Comparison of ENCODE assay signal across 17 cellular contexts in the genomic region with DNA sequence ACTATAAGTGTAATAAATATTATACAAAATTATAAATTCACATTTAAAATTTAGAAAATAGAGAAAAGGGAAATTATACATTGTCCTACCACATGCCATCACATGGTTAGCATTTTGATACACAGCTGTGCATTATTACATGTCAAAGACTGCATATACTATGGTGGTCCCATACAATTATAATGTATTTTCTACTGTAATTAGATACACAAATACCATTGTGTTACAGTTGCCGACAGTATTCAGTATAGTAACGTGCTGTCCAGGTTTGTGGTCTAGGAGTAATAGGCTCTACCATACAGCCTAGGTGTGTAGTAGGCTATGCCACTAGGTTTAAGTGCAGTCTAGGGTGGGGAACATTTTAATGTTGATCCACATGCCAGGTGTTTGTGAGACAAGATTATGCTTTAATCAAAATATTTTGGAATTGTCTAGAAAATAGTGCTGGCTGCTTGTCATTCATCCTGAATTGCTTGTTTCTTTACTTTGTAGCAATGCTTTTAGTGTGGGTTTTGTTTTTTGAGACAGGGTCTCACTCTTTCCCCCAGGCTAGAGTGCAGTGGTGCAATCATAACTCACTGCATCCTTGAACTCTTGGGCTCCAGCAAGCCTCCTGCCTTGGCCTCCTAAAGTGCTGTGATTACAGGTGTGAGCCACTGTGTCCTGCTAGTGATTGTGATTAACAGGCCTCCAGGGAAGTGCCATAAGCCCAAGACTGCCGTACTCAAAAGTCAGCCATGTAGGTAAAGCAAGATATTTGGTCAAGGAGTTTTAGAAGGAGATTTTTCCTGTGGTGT. TPM values are rescaled to one million over a fixed set of nuclear protein-coding genes. Genes with fewer than 3 reads are reported as not detected.
DNase-seq lines count a peak whose midpoint lies in the region; ATAC-seq, FAIRE-seq and TF ChIP-seq lines count a peak whose summit lies in the region.
"Had no signal": no experiment of that assay in that cellular context is flagged by ENCODE, and none has a peak within 500 bp of the region (broad histone marks: within the 10 kb centered on the region; RNA-seq: fewer than 3 reads in every experiment).

No MANE protein-coding gene starts in this region.

- H3K27ac ChIP-seq in BLaER1 treated with 17β-estradiol and CSF1 and Interleukin-3, amounts not matched to agents 10 nM and 100 nM: no peak overlapping the region
- H3K27ac ChIP-seq in GM23338 (ENCODE audit: low read depth): peak overlapping the region; percentile 66; the same call in 1 of the 2 replicates
- H3K27ac ChIP-seq in brain microvascular endothelial cell: no peak overlapping the region

- no peaks in the 10 kb centered on the region for H3K9me3 ChIP-seq in BLaER1 treated with 17β-estradiol and CSF1 and Interleukin-3, amounts not matched to agents 10 nM and 100 nM (replicated peaks in 1 of 11)
- H3K9me3 ChIP-seq: breast epithelium had no signal

- no peak overlapping the region for H3K4me3 ChIP-seq in BLaER1 treated with 17β-estradiol and CSF1 and Interleukin-3, amounts not matched to agents 10 nM and 100 nM
- H3K4me3 ChIP-seq in GM23338 (no peak overlapping the region), brain microvascular endothelial cell (ENCODE audit: low read depth, low read length) (no peak overlapping the region)
- H3K4me3 ChIP-seq: breast epithelium had no signal

- peaks cover 35 to 52% (median 51%) of the 10 kb centered on the region in 10 experiments for H3K4me1 ChIP-seq in BLaER1 treated with 17β-estradiol and CSF1 and Interleukin-3, amounts not matched to agents 10 nM and 100 nM
- H3K4me1 ChIP-seq in GM23338 (ENCODE audit: insufficient read depth): peaks cover 3% of the 10 kb centered on the region; the same call in 1 of the 2 replicates

- H3K27ac Mint-ChIP-seq in GM23338: no peak overlapping the region; the same call in 1 of the 2 replicates
- peak overlapping the region; percentile 94 for H3K27ac Mint-ChIP-seq in nephron progenitor cell

- peaks cover 15% of the 10 kb centered on the region for H3K27me3 Mint-ChIP-seq in GM23338 (ENCODE audit: insufficient read depth, low read depth, poor library complexity)
- no peaks in the 10 kb centered on the region for H3K27me3 Mint-ChIP-seq in nephron progenitor cell (ENCODE audit: low read depth, poor library complexity)

- H3F3A ChIP-seq in GM23338 (replicated peaks; ENCODE audit: low read depth): 0 out of 2 replicates have a peak, but pooled peaks cover 7% of the 10 kb centered on the region

- H3K4me3 Mint-ChIP-seq in GM23338 (no peak overlapping the region), nephron progenitor cell (no peak overlapping the region)

- H3K9ac ChIP-seq in BLaER1 treated with 17β-estradiol and CSF1 and Interleukin-3, amounts not matched to agents 10 nM and 100 nM: no peak overlapping the region

- TF ChIP-seq CTCF in GM23338 (conservative IDR thresholded peaks at IDR 0.05; ENCODE audit: low read depth in 2 of 2) (no peak), brain microvascular endothelial cell (IDR thresholded peaks at IDR 0.05; ENCODE audit: low read depth, low read length, missing control alignments) (no peak), nephron progenitor cell (IDR thresholded peaks at IDR 0.05) (no peak)

- no peaks in the 10 kb centered on the region for H3K9me2 ChIP-seq in GM23338 (ENCODE audit: insufficient read depth)

- H3K4me2 ChIP-seq in BLaER1 treated with 17β-estradiol and CSF1 and Interleukin-3, amounts not matched to agents 10 nM and 100 nM: peak overlapping the region in 7 of 11 experiments; percentile 94 to 100 (median 97); a peak in 9 of 22 replicates
- H3K4me2 ChIP-seq in GM23338: no peak overlapping the region

- FAIRE-seq in urothelium cell line (lab: Jason Lieb, UNC): no peak
- FAIRE-seq: GM12891 had no signal

- H2AFZ ChIP-seq in GM23338: no peak overlapping the region

- H3K27me3 ChIP-seq in BLaER1 treated with 17β-estradiol and CSF1 and Interleukin-3, amounts not matched to agents 10 nM and 100 nM: no peaks in the 10 kb centered on the region
- H3K27me3 ChIP-seq in GM23338 (ENCODE audit: insufficient read depth) (no peaks in the 10 kb centered on the region), brain microvascular endothelial cell (replicated peaks) (no peaks in the 10 kb centered on the region)
- H3K27me3 ChIP-seq: breast epithelium had no signal

- H3K36me3 ChIP-seq in BLaER1 treated with 17β-estradiol and CSF1 and Interleukin-3, amounts not matched to agents 10 nM and 100 nM: peaks cover 0 to 40% (median 21%) of the 10 kb centered on the region in 11 experiments; a peak in 14 of 22 replicates
- no peaks in the 10 kb centered on the region for H3K36me3 ChIP-seq in GM23338 (ENCODE audit: insufficient read depth)
- H3K36me3 ChIP-seq in brain microvascular endothelial cell (replicated peaks): peaks cover 37% of the 10 kb centered on the region
- H3K36me3 ChIP-seq: breast epithelium had no signal

- DNase-seq in GM23338 (ENCODE audit: low spot score) (no peak), brain microvascular endothelial cell (peak; percentile 12), nephron progenitor cell (no peak), urothelium cell line (ENCODE audit: low spot score) (no peak), NOMO-1 treated with dmso at 0.1 percent for 144 hours (lab: John Stamatoyannopoulos, UW; ENCODE audit: unreplicated experiment) (no peak), left lobe of liver (ENCODE audit: low spot score) (no peak)
- DNase-seq: C1 segment of cervical spinal cord, islet precursor cell, mesendoderm, NCI-H1930, NCI-H526, occipital lobe had no signal

- ATAC-seq in GM23338 (no peak), left lobe of liver (no peak)
- ATAC-seq: activated CD4-positive, CD25-positive, alpha-beta regulatory T cell treated with anti-CD3 and anti-CD28 coated beads, Interleukin-2, amount 50 U/mL, for 24 hours; Panc1 had no signal

- peaks cover 0 to 40% (median 2%) of the 10 kb centered on the region in 11 experiments; a peak in 7 of 22 replicates for H4K20me1 ChIP-seq in BLaER1 treated with 17β-estradiol and CSF1 and Interleukin-3, amounts not matched to agents 10 nM and 100 nM
- H4K20me1 ChIP-seq in GM23338 (replicated peaks; ENCODE audit: insufficient read depth): no peaks in the 10 kb centered on the region; the same call in 1 of the 2 replicates

- in situ Hi-C loops in brain microvascular endothelial cell (cut with HindIII; ENCODE audit: low pct_ligation_motif_present, low sequenced_read_pairs): no loop called here

- H3K4me1 Mint-ChIP-seq in GM23338 (peaks cover 11% of the 10 kb centered on the region), nephron progenitor cell (peaks cover 19% of the 10 kb centered on the region)

- H3K79me2 ChIP-seq in GM23338 (replicated peaks; ENCODE audit: insufficient read depth): peaks cover 3% of the 10 kb centered on the region; the same call in 1 of the 2 replicates

- peaks cover 16% of the 10 kb centered on the region for H3K36me3 Mint-ChIP-seq in GM23338 (ENCODE audit: low read depth)
- H3K36me3 Mint-ChIP-seq in nephron progenitor cell (ENCODE audit: low read depth): peaks cover 18% of the 10 kb centered on the region

- H3K9me3 Mint-ChIP-seq in GM23338 (no peaks in the 10 kb centered on the region), nephron progenitor cell (no peaks in the 10 kb centered on the region)

TF ChIP-seq in GM23338, 12 proteins besides CTCF, POLR2A, EP300 and RAD21:
- no peak for TF ChIP-seq CREB1 (CRISPR knock-in tag; IDR thresholded peaks at IDR 0.05; ENCODE audit: low read depth)

RNA-seq across cellular contexts. Expression of gene DSTN, which starts 39.0 kb away (rescaled TPM):
- 145 and 162 TPM in 2 replicates for total RNA-seq in GM23338 (2014; rRNA removed; shearing (Covaris generic))
- polyA plus RNA-seq in GM23338 (2016; fragmentation: Nextera tagmentation; extraction: Ambion mirVana): 456 and 459 TPM in 2 replicates
- total RNA-seq in left lobe of liver: 96.2 TPM
